ENCODE assay signal across 14 cellular contexts in genomic region chr4:2743518-2744445, GRCh38. TPM values are rescaled to one million over a fixed set of nuclear protein-coding genes. Genes with fewer than 3 reads are reported as not detected.
DNase-seq lines count a peak whose midpoint lies in the region; ATAC-seq and TF ChIP-seq lines count a peak whose summit lies in the region.
"Had no signal": no experiment of that assay in that cellular context is flagged by ENCODE, and none has a peak within 500 bp of the region (broad histone marks: within the 10 kb centered on the region; RNA-seq: fewer than 3 reads in every experiment).

No MANE protein-coding gene starts in this region.

- H3K27ac ChIP-seq in RWPE1 = peak overlapping the region; percentile 71
- H3K27ac ChIP-seq in esophagus squamous epithelium = peak overlapping the region; percentile 56 to 71 (median 64)
- H3K27ac ChIP-seq in transverse colon = peak overlapping the region in 3 of 4 donors; percentile 17 to 65 (median 28)

- intact Hi-C loops in activated naive CD4-positive, alpha-beta T cell treated with anti-CD3 and anti-CD28 coated beads for 36 hours (cut with micrococcal nuclease) = no loop called here
- intact Hi-C loops in esophagus squamous epithelium (cut with DNase I) = no loop called here
- intact Hi-C loops in transverse colon (cut with DNase I; ENCODE audit: low total_unique reads) = no loop called here

- CTCF ChIA-PET in activated naive CD4-positive, alpha-beta T cell treated with anti-CD3 and anti-CD28 coated beads for 36 hours (lab: Charles Lee) = interaction anchor here (0.5 to 0.6 kb wide), 2 partner anchors 69 to 820 kb away, joined by 3 read pairs; no protein-coding TSS in a partner anchor
- CTCF ChIA-PET in RWPE1 (lab: Yijun Ruan, JAX) = no interaction called here

- in situ Hi-C loops in transverse colon (cut with MboI; ENCODE audit: low pct_ligation_motif_present in 1 of 4, low pct_unique_long_range_greater_than_20kb in 1 of 4, low sequenced_read_pairs in 3 of 4) = no loop called here

- DNase-seq in activated naive CD4-positive, alpha-beta T cell treated with anti-CD3 and anti-CD28 coated beads for 36 hours = no peak
- DNase-seq in activated naive CD4-positive, alpha-beta T cell treated with anti-CD3 and anti-CD28 coated beads, Interleukin-2, amount 50 U/mL, for 16 hours = no peak
- DNase-seq in RWPE1 (ENCODE audit: low spot score) (no peak), esophagus squamous epithelium (lab: John Stamatoyannopoulos, UW) (no peak), transverse colon (peak; percentile 68), 8988T (no peak), activated gamma-delta T cell treated with Interleukin-2 at 50 U/mL for 16 hours (no peak)
- DNase-seq: activated CD4-positive, alpha-beta T cell treated with anti-CD3 and anti-CD28 coated beads, Interleukin-2, amount 50 U/mL, for 1 hour; activated gamma-delta T cell; immature natural killer cell; NCI-H1930; RPMI8226 had no signal

- WGBS in esophagus squamous epithelium, 2 donors = 68 to 73% methylated on average over 3 to 6 of the region's 21 CpGs
- WGBS in transverse colon (ENCODE audit: low coverage in 1 of 2), 2 donors = 73 to 74% methylated on average over 5 to 21 of the region's 21 CpGs

- ATAC-seq in GM19397 (IDR thresholded peaks at IDR 0.05; ENCODE audit: unreplicated experiment) = no peak

- peaks cover 49% of the 10 kb centered on the region for H3K4me1 Mint-ChIP-seq in activated naive CD4-positive, alpha-beta T cell treated with anti-CD3 and anti-CD28 coated beads for 36 hours (ENCODE audit: low read depth)

- peak overlapping the region; percentile 90 for H3K27ac Mint-ChIP-seq in activated naive CD4-positive, alpha-beta T cell treated with anti-CD3 and anti-CD28 coated beads for 36 hours
- H3K27ac Mint-ChIP-seq: mesothelial cell of epicardium had no signal

- H3K9me3 Mint-ChIP-seq in activated naive CD4-positive, alpha-beta T cell treated with anti-CD3 and anti-CD28 coated beads for 36 hours = no peaks in the 10 kb centered on the region
- H3K9me3 Mint-ChIP-seq: immature natural killer cell, mesothelial cell of epicardium had no signal

- no peak overlapping the region for H3K4me3 Mint-ChIP-seq in activated naive CD4-positive, alpha-beta T cell treated with anti-CD3 and anti-CD28 coated beads for 36 hours
- H3K4me3 Mint-ChIP-seq: immature natural killer cell, mesothelial cell of epicardium had no signal

- H3K36me3 Mint-ChIP-seq in activated naive CD4-positive, alpha-beta T cell treated with anti-CD3 and anti-CD28 coated beads for 36 hours (ENCODE audit: low read depth) = peaks cover 53% of the 10 kb centered on the region

- no peak overlapping the region for H3K4me3 ChIP-seq in esophagus squamous epithelium
- H3K4me3 ChIP-seq in transverse colon = no peak overlapping the region

- TF ChIP-seq CTCF in RWPE1 (conservative IDR thresholded peaks at IDR 0.05; ENCODE audit: low read depth) (no peak), esophagus squamous epithelium (IDR thresholded peaks at IDR 0.05) (no peak), transverse colon (IDR thresholded peaks at IDR 0.05) (no peak)

- H3K4me1 ChIP-seq in esophagus squamous epithelium = peaks cover 21 to 55% (median 24%) of the 10 kb centered on the region in 3 donors
- H3K4me1 ChIP-seq in transverse colon = peaks cover 0 to 27% (median 12%) of the 10 kb centered on the region in 4 donors

- no peaks in the 10 kb centered on the region for H3K27me3 Mint-ChIP-seq in activated naive CD4-positive, alpha-beta T cell treated with anti-CD3 and anti-CD28 coated beads for 36 hours (ENCODE audit: low read depth)

- TF ChIP-seq EP300 in transverse colon (IDR thresholded peaks at IDR 0.05; ENCODE audit: low read depth) = no peak

- TF ChIP-seq POLR2A in esophagus squamous epithelium (IDR thresholded peaks at IDR 0.05) (no peak), transverse colon (IDR thresholded peaks at IDR 0.05) (no peak)

- POLR2A ChIA-PET in RWPE1 (lab: Yijun Ruan, JAX; ENCODE audit: low non-redundant PET) = no interaction called here

- no peaks in the 10 kb centered on the region for H3K9me3 ChIP-seq in esophagus squamous epithelium
- H3K9me3 ChIP-seq in transverse colon = no peaks in the 10 kb centered on the region

- peaks cover 25 to 66% (median 36%) of the 10 kb centered on the region in 3 donors for H3K36me3 ChIP-seq in esophagus squamous epithelium
- H3K36me3 ChIP-seq in transverse colon = peaks cover 0 to 35% (median 15%) of the 10 kb centered on the region in 4 donors

- H3K27me3 ChIP-seq in esophagus squamous epithelium (no peaks in the 10 kb centered on the region), transverse colon (no peaks in the 10 kb centered on the region)

RNA-seq across cellular contexts. Expression of gene TNIP2, which starts 12.4 kb away (rescaled TPM):
- total RNA-seq in activated naive CD4-positive, alpha-beta T cell treated with anti-CD3 and anti-CD28 coated beads for 36 hours = 10 to 100 TPM; 54.2 to 55.0 TPM
- total RNA-seq in esophagus squamous epithelium (10 to 100 TPM; 40.1 to 58.2 (median 45.5) TPM), transverse colon (100 to 1,000 TPM in 3 of 4 donors, 10 to 100 TPM in 1; 91.8 to 203 (median 129) TPM)

RNA-seq across cellular contexts. Expression of gene SH3BP2, which starts 49.1 kb away (rescaled TPM):
- total RNA-seq in activated naive CD4-positive, alpha-beta T cell treated with anti-CD3 and anti-CD28 coated beads for 36 hours = 10 to 100 TPM; 45.7 to 47.4 TPM
- total RNA-seq in esophagus squamous epithelium (10 to 100 TPM; 13.5 to 36.8 (median 34.0) TPM), transverse colon (100 to 1,000 TPM in 3 of 4 donors, 10 to 100 TPM in 1; 92.6 to 301 (median 117) TPM)
